1 cellular context compared by ENCODE assay signal in genomic region chr18:59908790-59909189, GRCh38.
TF ChIP-seq lines count a peak whose summit lies in the region.

No MANE protein-coding gene starts in this region.

TF ChIP-seq in GM12878, 131 proteins besides CTCF, POLR2A, EP300 and RAD21:
- TF ChIP-seq NFIC (IDR thresholded peaks at IDR 0.05; ENCODE audit: low read depth, low read length) (no peak), SIX5 (IDR thresholded peaks at IDR 0.05; ENCODE audit: low read depth, low read length, severe bottlenecking) (no peak), GATAD2B (conservative IDR thresholded peaks at IDR 0.05; ENCODE audit: low read depth) (no peak), MLLT1 (IDR thresholded peaks at IDR 0.05) (peak; percentile 46; the same call in 1 of the 2 replicates), PRDM15 (CRISPR knock-in tag; IDR thresholded peaks at IDR 0.05) (no peak), TARDBP (IDR thresholded peaks at IDR 0.05; ENCODE audit: borderline replicate concordance) (no peak), NFXL1 (IDR thresholded peaks at IDR 0.05; ENCODE audit: borderline replicate concordance) (no peak), EED (IDR thresholded peaks at IDR 0.05; ENCODE audit: low read depth) (no peak), RELA (IDR thresholded peaks at IDR 0.05; ENCODE audit: borderline replicate concordance, partially characterized antibody) (no peak), SMC3 (IDR thresholded peaks at IDR 0.05; ENCODE audit: borderline replicate concordance, low read length) (no peak), BRCA1 (IDR thresholded peaks at IDR 0.05; ENCODE audit: low read depth, low read length) (no peak), YY1 (IDR thresholded peaks at IDR 0.05; ENCODE audit: low read depth, low read length) (peak; percentile 57; the same call in 1 of the 2 replicates), REST (IDR thresholded peaks at IDR 0.05; ENCODE audit: low read depth, low read length) (no peak), MYC (IDR thresholded peaks at IDR 0.05; ENCODE audit: insufficient read depth, insufficient read length, insufficient replicate concordance, low read length, severe bottlenecking) (no peak), JUND (IDR thresholded peaks at IDR 0.05; ENCODE audit: low read depth, low read length) (no peak), HCFC1 (IDR thresholded peaks at IDR 0.05; ENCODE audit: low read length) (no peak), ZBTB33 (IDR thresholded peaks at IDR 0.05) (no peak), BCLAF1 (IDR thresholded peaks at IDR 0.05) (no peak)
